Comparison of ENCODE assay signal across 16 cellular contexts in genomic region chr9:107221321-107221720, GRCh38.
DNase-seq lines count a peak whose midpoint lies in the region; ATAC-seq and TF ChIP-seq lines count a peak whose summit lies in the region.
"Had no signal": no experiment of that assay in that cellular context is flagged by ENCODE, and none has a peak within 500 bp of the region (broad histone marks: within the 10 kb centered on the region; RNA-seq: fewer than 3 reads in every experiment).

No MANE protein-coding gene starts in this region.

- peak overlapping the region; percentile 61 for H3K27ac Mint-ChIP-seq in endothelial cell (ENCODE audit: unreplicated experiment)
- no peak overlapping the region for H3K27ac Mint-ChIP-seq in activated naive CD8-positive, alpha-beta T cell treated with anti-CD3 and anti-CD28 coated beads, Interleukin-2, amount 50 U/mL, for 24 hours
- H3K27ac Mint-ChIP-seq: CD4-positive, alpha-beta memory T cell; IgD-negative memory B cell had no signal

- no peak overlapping the region for H3K4me2 ChIP-seq in Karpas-422 (ENCODE audit: low read depth, low read length, poor library complexity, severe bottlenecking)
- no peak overlapping the region for H3K4me2 ChIP-seq in mesendoderm (ENCODE audit: low read length)
- no peak overlapping the region for H3K4me2 ChIP-seq in trophoblast cell (ENCODE audit: low read length)

- no peaks in the 10 kb centered on the region for H3K36me3 Mint-ChIP-seq in endothelial cell (ENCODE audit: low read depth, unreplicated experiment)
- H3K36me3 Mint-ChIP-seq in activated naive CD8-positive, alpha-beta T cell treated with anti-CD3 and anti-CD28 coated beads, Interleukin-2, amount 50 U/mL, for 24 hours (ENCODE audit: low read depth), result no peaks in the 10 kb centered on the region
- H3K36me3 Mint-ChIP-seq: CD4-positive, alpha-beta memory T cell; IgD-negative memory B cell had no signal

- no peak overlapping the region for H3K14ac ChIP-seq in trophoblast cell (ENCODE audit: low read length)

- no peak for TF ChIP-seq CTCF in endothelial cell (IDR thresholded peaks at IDR 0.05; ENCODE audit: unreplicated experiment)
- no peak for TF ChIP-seq CTCF in GM20000 (IDR thresholded peaks at IDR 0.05; ENCODE audit: extremely low read depth, missing control alignments)

- H3K79me2 ChIP-seq in Karpas-422 (ENCODE audit: low read length) (no peaks in the 10 kb centered on the region), mesendoderm (ENCODE audit: control insufficient read depth, insufficient read depth, low read length) (no peaks in the 10 kb centered on the region), trophoblast cell (ENCODE audit: control insufficient read depth, insufficient read depth, low read length, poor library complexity) (no peaks in the 10 kb centered on the region)

- ATAC-seq in GM19324 (IDR thresholded peaks at IDR 0.05; ENCODE audit: low FRiP score, unreplicated experiment) (no peak), HG02938 (IDR thresholded peaks at IDR 0.05; ENCODE audit: unreplicated experiment) (no peak)
- ATAC-seq in activated naive CD8-positive, alpha-beta T cell treated with anti-CD3 and anti-CD28 coated beads, Interleukin-2, amount 50 U/mL, for 24 hours, result no peak

- H2BK15ac ChIP-seq in mesendoderm (replicated peaks; ENCODE audit: low read depth), result no peak overlapping the region

- no peaks in the 10 kb centered on the region for H3K4me1 ChIP-seq in Karpas-422 (ENCODE audit: low read length)
- H3K4me1 ChIP-seq in mesendoderm (ENCODE audit: control insufficient read depth, low read depth, low read length), result no peaks in the 10 kb centered on the region
- peaks cover 2 to 6% of the 10 kb centered on the region in 2 experiments for H3K4me1 ChIP-seq in trophoblast cell (ENCODE audit: control insufficient read depth in 1 of 2, insufficient read depth in 2 of 2, low read length in 2 of 2)

- H3K4ac ChIP-seq in mesendoderm (ENCODE audit: low read depth, low read length) (no peak overlapping the region), trophoblast cell (ENCODE audit: low read depth, low read length) (no peak overlapping the region)

- H2BK5ac ChIP-seq in mesendoderm (ENCODE audit: low read length), result no peak overlapping the region
- H2BK5ac ChIP-seq in trophoblast cell (ENCODE audit: low read depth, low read length, poor library complexity), result peak overlapping the region; percentile 53

- no peak overlapping the region for H3K56ac ChIP-seq in mesendoderm (ENCODE audit: low read length)

- H4K5ac ChIP-seq in mesendoderm (ENCODE audit: low read length), result no peak overlapping the region

- H3K9me3 Mint-ChIP-seq in endothelial cell (ENCODE audit: unreplicated experiment), result no peaks in the 10 kb centered on the region
- H3K9me3 Mint-ChIP-seq in activated naive CD8-positive, alpha-beta T cell treated with anti-CD3 and anti-CD28 coated beads, Interleukin-2, amount 50 U/mL, for 24 hours, result no peaks in the 10 kb centered on the region
- H3K9me3 Mint-ChIP-seq: CD4-positive, alpha-beta memory T cell had no signal

- DNase-seq in Karpas-422 (peak; percentile 33), endothelial cell (ENCODE audit: low spot score) (no peak), mesendoderm (peak; percentile 31), trophoblast cell (no peak), GM20000 (ENCODE audit: low spot score) (no peak)
- DNase-seq in activated naive CD8-positive, alpha-beta T cell treated with anti-CD3 and anti-CD28 coated beads, Interleukin-2, amount 50 U/mL, for 24 hours, result no peak
- DNase-seq: BE2C; CD4-positive, alpha-beta memory T cell; DMS79 treated with DMSO at 0.1 percent for 48 hours; GDM1; MV-4-11; NCI-H1417 treated with DMSO at 0.1 percent for 48 hours; NCI-H2029 had no signal

- peaks cover 12% of the 10 kb centered on the region for H3K4me1 Mint-ChIP-seq in endothelial cell (ENCODE audit: unreplicated experiment)
- H3K4me1 Mint-ChIP-seq in activated naive CD8-positive, alpha-beta T cell treated with anti-CD3 and anti-CD28 coated beads, Interleukin-2, amount 50 U/mL, for 24 hours, result peaks cover 16% of the 10 kb centered on the region
- H3K4me1 Mint-ChIP-seq: CD4-positive, alpha-beta memory T cell had no signal

- H4K12ac ChIP-seq in trophoblast cell (ENCODE audit: low read depth, low read length), result no peak overlapping the region

- no peak overlapping the region for H2AFZ ChIP-seq in Karpas-422 (ENCODE audit: low read length)
- no peak overlapping the region for H2AFZ ChIP-seq in trophoblast cell (ENCODE audit: insufficient read depth, low read length, poor library complexity)

- H3K79me1 ChIP-seq in mesendoderm (ENCODE audit: low read length), result no peaks in the 10 kb centered on the region
- peaks cover 14% of the 10 kb centered on the region for H3K79me1 ChIP-seq in trophoblast cell (ENCODE audit: low read length)

- H3K36me3 ChIP-seq in Karpas-422 (ENCODE audit: insufficient read depth, low read length) (no peaks in the 10 kb centered on the region), mesendoderm (ENCODE audit: control insufficient read depth, insufficient read depth, low read length) (no peaks in the 10 kb centered on the region), trophoblast cell (ENCODE audit: control insufficient read depth in 1 of 2, insufficient read depth in 2 of 2, low read length in 2 of 2) (no peaks in the 10 kb centered on the region)
- H3K36me3 ChIP-seq: BE2C had no signal

- no peak overlapping the region for H4K91ac ChIP-seq in trophoblast cell (ENCODE audit: low read depth, low read length)

- H3K4me3 Mint-ChIP-seq in endothelial cell (ENCODE audit: unreplicated experiment), result no peak overlapping the region
- no peak overlapping the region for H3K4me3 Mint-ChIP-seq in activated naive CD8-positive, alpha-beta T cell treated with anti-CD3 and anti-CD28 coated beads, Interleukin-2, amount 50 U/mL, for 24 hours
- H3K4me3 Mint-ChIP-seq: CD4-positive, alpha-beta memory T cell had no signal

- no CpG with 5 or more reads among the region's 2 CpGs for WGBS in mesendoderm (ENCODE audit: extremely low coverage, insufficient coverage, low lambda C conversion rate)
- whole genome bisulfite sequencing in trophoblast cell (ENCODE audit: extremely low coverage, insufficient coverage, insufficient read length), result no CpG with 5 or more reads among the region's 2 CpGs

- H3K9me2 ChIP-seq in Karpas-422 (replicated peaks; ENCODE audit: insufficient read depth, low read length), result no peaks in the 10 kb centered on the region

- no peaks in the 10 kb centered on the region for H3K27me3 Mint-ChIP-seq in endothelial cell (ENCODE audit: unreplicated experiment)
- peaks cover 6% of the 10 kb centered on the region for H3K27me3 Mint-ChIP-seq in activated naive CD8-positive, alpha-beta T cell treated with anti-CD3 and anti-CD28 coated beads, Interleukin-2, amount 50 U/mL, for 24 hours

- H3K9me3 ChIP-seq in Karpas-422 (ENCODE audit: low read length) (no peaks in the 10 kb centered on the region), trophoblast cell (ENCODE audit: insufficient read depth, low read depth, low read length) (no peaks in the 10 kb centered on the region)
- H3K9me3 ChIP-seq: BE2C had no signal

- H3K23ac ChIP-seq in mesendoderm (ENCODE audit: low read length) (no peak overlapping the region), trophoblast cell (ENCODE audit: low read length) (no peak overlapping the region)

- H4K8ac ChIP-seq in mesendoderm (ENCODE audit: low read depth, low read length) (no peak overlapping the region), trophoblast cell (ENCODE audit: low read depth, low read length) (no peak overlapping the region)

- H3K9ac ChIP-seq in Karpas-422 (ENCODE audit: low read length), result no peak overlapping the region
- H3K9ac ChIP-seq in mesendoderm (ENCODE audit: low read length), result no peak overlapping the region
- H3K9ac ChIP-seq in trophoblast cell (ENCODE audit: low read length), result no peak overlapping the region

- H3K4me3 ChIP-seq in Karpas-422 (ENCODE audit: low read length) (no peak overlapping the region), mesendoderm (ENCODE audit: low read length) (no peak overlapping the region), trophoblast cell (ENCODE audit: low read depth, low read length) (no peak overlapping the region)

- H2BK12ac ChIP-seq in trophoblast cell (ENCODE audit: low read length), result no peak overlapping the region

- H2AK5ac ChIP-seq in mesendoderm (ENCODE audit: low read length) (no peak overlapping the region), trophoblast cell (ENCODE audit: low read length) (no peak overlapping the region)

- H2BK120ac ChIP-seq in mesendoderm (ENCODE audit: low read depth, low read length), result no peak overlapping the region
- peak overlapping the region; percentile 41 for H2BK120ac ChIP-seq in trophoblast cell (ENCODE audit: insufficient read depth, low read length, poor library complexity)

- no peak overlapping the region for H3K27ac ChIP-seq in Karpas-422 (ENCODE audit: low read length)
- no peak overlapping the region for H3K27ac ChIP-seq in mesendoderm (ENCODE audit: low read depth, low read length)
- H3K27ac ChIP-seq in trophoblast cell (ENCODE audit: low read depth, low read length), result peak overlapping the region; percentile 87

- H4K20me1 ChIP-seq in Karpas-422 (ENCODE audit: insufficient read depth, low read depth, low read length), result no peaks in the 10 kb centered on the region

- H3K27me3 ChIP-seq in Karpas-422 (ENCODE audit: low read length) (no peaks in the 10 kb centered on the region), mesendoderm (ENCODE audit: insufficient read depth, low read length, poor library complexity) (no peaks in the 10 kb centered on the region), trophoblast cell (ENCODE audit: insufficient read depth, low read length) (no peaks in the 10 kb centered on the region)
- H3K27me3 ChIP-seq: BE2C had no signal

- H3K18ac ChIP-seq in mesendoderm (ENCODE audit: low read length) (no peak overlapping the region), trophoblast cell (ENCODE audit: low read length) (no peak overlapping the region)

Comparison
In these comparisons a context has a peak if more than half of its experiments do, and no peak if none do; other contexts are left out.
1. DNase-seq: peak in Karpas-422 (single experiment) and mesendoderm (single experiment); none in endothelial cell (single experiment), trophoblast cell (0 of 2), activated naive CD8-positive, alpha-beta T cell treated with anti-CD3 and anti-CD28 coated beads, Interleukin-2, amount 50 U/mL, for 24 hours (single experiment) and GM20000 (single experiment).